ENCODE assay signal across 1 cellular context in the genomic region with DNA sequence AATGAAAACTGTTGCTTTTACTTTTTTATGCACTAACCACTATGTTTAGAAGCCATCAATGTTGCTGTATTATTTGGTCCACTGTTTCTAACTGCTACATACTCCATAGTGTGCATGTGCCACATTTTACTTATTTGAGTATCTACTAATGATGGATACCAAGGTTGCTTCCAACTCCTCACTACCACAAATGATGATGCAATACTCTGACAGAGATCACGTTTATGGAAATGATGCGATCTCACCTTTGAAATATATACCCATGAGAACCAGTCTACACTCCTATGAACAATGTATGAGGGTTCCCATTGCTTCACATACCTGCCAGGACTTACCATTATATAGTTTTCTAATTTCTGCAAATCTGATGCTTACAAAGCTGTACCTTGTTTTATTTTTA.
TF ChIP-seq lines count a peak whose summit lies in the region.

No MANE protein-coding gene starts in this region.

TF ChIP-seq in A549, 52 proteins besides CTCF, POLR2A, EP300 and RAD21 (continued from another document):
- TF ChIP-seq, protein P1, sequence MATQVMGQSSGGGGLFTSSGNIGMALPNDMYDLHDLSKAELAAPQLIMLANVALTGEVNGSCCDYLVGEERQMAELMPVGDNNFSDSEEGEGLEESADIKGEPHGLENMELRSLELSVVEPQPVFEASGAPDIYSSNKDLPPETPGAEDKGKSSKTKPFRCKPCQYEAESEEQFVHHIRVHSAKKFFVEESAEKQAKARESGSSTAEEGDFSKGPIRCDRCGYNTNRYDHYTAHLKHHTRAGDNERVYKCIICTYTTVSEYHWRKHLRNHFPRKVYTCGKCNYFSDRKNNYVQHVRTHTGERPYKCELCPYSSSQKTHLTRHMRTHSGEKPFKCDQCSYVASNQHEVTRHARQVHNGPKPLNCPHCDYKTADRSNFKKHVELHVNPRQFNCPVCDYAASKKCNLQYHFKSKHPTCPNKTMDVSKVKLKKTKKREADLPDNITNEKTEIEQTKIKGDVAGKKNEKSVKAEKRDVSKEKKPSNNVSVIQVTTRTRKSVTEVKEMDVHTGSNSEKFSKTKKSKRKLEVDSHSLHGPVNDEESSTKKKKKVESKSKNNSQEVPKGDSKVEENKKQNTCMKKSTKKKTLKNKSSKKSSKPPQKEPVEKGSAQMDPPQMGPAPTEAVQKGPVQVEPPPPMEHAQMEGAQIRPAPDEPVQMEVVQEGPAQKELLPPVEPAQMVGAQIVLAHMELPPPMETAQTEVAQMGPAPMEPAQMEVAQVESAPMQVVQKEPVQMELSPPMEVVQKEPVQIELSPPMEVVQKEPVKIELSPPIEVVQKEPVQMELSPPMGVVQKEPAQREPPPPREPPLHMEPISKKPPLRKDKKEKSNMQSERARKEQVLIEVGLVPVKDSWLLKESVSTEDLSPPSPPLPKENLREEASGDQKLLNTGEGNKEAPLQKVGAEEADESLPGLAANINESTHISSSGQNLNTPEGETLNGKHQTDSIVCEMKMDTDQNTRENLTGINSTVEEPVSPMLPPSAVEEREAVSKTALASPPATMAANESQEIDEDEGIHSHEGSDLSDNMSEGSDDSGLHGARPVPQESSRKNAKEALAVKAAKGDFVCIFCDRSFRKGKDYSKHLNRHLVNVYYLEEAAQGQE (IDR thresholded peaks at IDR 0.05), result no peak
- no peak for TF ChIP-seq FOSB (CRISPR knock-in tag; IDR thresholded peaks at IDR 0.05)
